ENCODE assay signal across 33 cellular contexts in genomic region chr10:124100124-124100523, GRCh38.
"Had no signal": no experiment of that assay in that cellular context is flagged by ENCODE, and none has a peak within 500 bp of the region (broad histone marks: within the 10 kb centered on the region; RNA-seq: fewer than 3 reads in every experiment).

No MANE protein-coding gene starts in this region.

- DNase-seq: activated B cell treated with CpG ODN at 0.5 μM for 24 hours; activated CD4-positive, alpha-beta T cell treated with anti-CD3 and anti-CD28 coated beads for 48 hours; activated CD4-positive, alpha-beta T cell treated with anti-CD3 and anti-CD28 coated beads, Interleukin-2, amount 50 U/mL, for 1 hour; activated CD4-positive, alpha-beta T cell treated with anti-CD3 and anti-CD28 coated beads, Interleukin-2, amount 50 U/mL, for 48 hours; activated CD8-positive, alpha-beta memory T cell treated with anti-CD3 and anti-CD28 coated beads for 24 hours; activated CD8-positive, alpha-beta T cell treated with anti-CD3 and anti-CD28 coated beads for 36 hours; activated effector memory CD4-positive, alpha-beta T cell treated with Interleukin-2 at 50 U/mL for 16 hours; activated gamma-delta T cell treated with Interleukin-2 at 50 U/mL for 16 hours; activated naive CD4-positive, alpha-beta T cell treated with anti-CD3 and anti-CD28 coated beads for 36 hours; activated naive CD8-positive, alpha-beta T cell treated with anti-CD3 and anti-CD28 coated beads for 36 hours; activated naive CD8-positive, alpha-beta T cell treated with anti-CD3 and anti-CD28 coated beads, Interleukin-2, amount 50 U/mL, for 24 hours; activated T-cell treated with anti-CD3 and anti-CD28 coated beads, Interleukin-2, amount 50 U/mL, for 4 hours; adrenal gland; amygdala; central memory CD4-positive, alpha-beta T cell; cerebellar nuclear complex; colonic mucosa; dorsolateral prefrontal cortex; effector memory CD4-positive, alpha-beta T cell; endodermal cell; foreskin fibroblast; T-helper 1 cell; T-helper 17 cell; T1000; WERI-Rb-1 had no signal

- H3K4me1 ChIP-seq: ascending aorta, colonic mucosa had no signal

- H3K27ac ChIP-seq: adrenal gland, ascending aorta, breast epithelium, cardiac muscle cell, colonic mucosa, dorsolateral prefrontal cortex, WERI-Rb-1 had no signal

- H3K27ac Mint-ChIP-seq: activated CD8-positive, alpha-beta T cell treated with anti-CD3 and anti-CD28 coated beads for 36 hours; activated naive CD4-positive, alpha-beta T cell treated with anti-CD3 and anti-CD28 coated beads for 36 hours; activated naive CD4-positive, alpha-beta T cell treated with anti-CD3 and anti-CD28 coated beads, Interleukin-2, amount 50 U/mL, for 24 hours; activated naive CD8-positive, alpha-beta T cell treated with anti-CD3 and anti-CD28 coated beads for 36 hours; activated naive CD8-positive, alpha-beta T cell treated with anti-CD3 and anti-CD28 coated beads, Interleukin-2, amount 50 U/mL, for 24 hours; activated T-helper 17 cell treated with anti-CD3 and anti-CD28 coated beads, Interleukin-2, amount 50 U/mL, for 72 hours; brain; endodermal cell; T-helper 17 cell; T-helper 2 cell treated with Interferon-gamma antibody and Interleukin-4, amounts not matched to agents 5 μg/mL and 100 μg/mL, for 36 hours had no signal

- H3K4me1 Mint-ChIP-seq: activated naive CD4-positive, alpha-beta T cell treated with anti-CD3 and anti-CD28 coated beads, Interleukin-2, amount 50 U/mL, for 24 hours; activated naive CD8-positive, alpha-beta T cell treated with anti-CD3 and anti-CD28 coated beads for 36 hours; activated naive CD8-positive, alpha-beta T cell treated with anti-CD3 and anti-CD28 coated beads, Interleukin-2, amount 50 U/mL, for 24 hours; T-helper 17 cell had no signal

- H3K9me3 ChIP-seq: adrenal gland, ascending aorta, breast epithelium, colonic mucosa had no signal

- H3K4me3 Mint-ChIP-seq: activated CD8-positive, alpha-beta T cell treated with anti-CD3 and anti-CD28 coated beads for 36 hours; activated naive CD4-positive, alpha-beta T cell treated with anti-CD3 and anti-CD28 coated beads for 36 hours; activated naive CD4-positive, alpha-beta T cell treated with anti-CD3 and anti-CD28 coated beads, Interleukin-2, amount 50 U/mL, for 24 hours; activated naive CD8-positive, alpha-beta T cell treated with anti-CD3 and anti-CD28 coated beads for 36 hours; activated naive CD8-positive, alpha-beta T cell treated with anti-CD3 and anti-CD28 coated beads, Interleukin-2, amount 50 U/mL, for 24 hours; activated T-cell treated with anti-CD3 and anti-CD28 coated beads, Interleukin-2, amount 50 U/mL, for 4 hours; activated T-helper 17 cell treated with anti-CD3 and anti-CD28 coated beads, Interleukin-2, amount 50 U/mL, for 72 hours; brain; endodermal cell; T-helper 17 cell; T-helper 2 cell treated with Interferon-gamma antibody and Interleukin-4, amounts not matched to agents 5 μg/mL and 100 μg/mL, for 36 hours had no signal

- H3K36me3 Mint-ChIP-seq: activated naive CD4-positive, alpha-beta T cell treated with anti-CD3 and anti-CD28 coated beads, Interleukin-2, amount 50 U/mL, for 24 hours; activated naive CD8-positive, alpha-beta T cell treated with anti-CD3 and anti-CD28 coated beads for 36 hours; brain had no signal

- H3K4me3 ChIP-seq: adrenal gland, ascending aorta, breast epithelium, cardiac muscle cell, colonic mucosa, dorsolateral prefrontal cortex had no signal

- H3K9me3 Mint-ChIP-seq: activated naive CD4-positive, alpha-beta T cell treated with anti-CD3 and anti-CD28 coated beads, Interleukin-2, amount 50 U/mL, for 24 hours; activated naive CD8-positive, alpha-beta T cell treated with anti-CD3 and anti-CD28 coated beads, Interleukin-2, amount 50 U/mL, for 24 hours; activated T-cell treated with anti-CD3 and anti-CD28 coated beads, Interleukin-2, amount 50 U/mL, for 4 hours; activated T-helper 17 cell treated with anti-CD3 and anti-CD28 coated beads, Interleukin-2, amount 50 U/mL, for 72 hours; T-helper 2 cell treated with Interferon-gamma antibody and Interleukin-4, amounts not matched to agents 5 μg/mL and 100 μg/mL, for 36 hours had no signal

- H3K27me3 Mint-ChIP-seq: activated B cell treated with CpG ODN at 0.5 μM for 24 hours had no signal

- H3K27me3 ChIP-seq: adrenal gland, ascending aorta, breast epithelium had no signal

- ATAC-seq: activated naive CD8-positive, alpha-beta T cell treated with anti-CD3 and anti-CD28 coated beads, Interleukin-2, amount 50 U/mL, for 24 hours; activated T-cell treated with anti-CD3 and anti-CD28 coated beads, Interleukin-2, amount 50 U/mL, for 4 hours; esophagus mucosa; T-helper 17 cell had no signal

- H3K36me3 ChIP-seq: adrenal gland, ascending aorta, breast epithelium, cardiac muscle cell, colonic mucosa, WERI-Rb-1 had no signal
